18 cellular contexts compared by ENCODE assay signal in genomic region chr15:49817100-49817499, GRCh38.
"Had no signal": no experiment of that assay in that cellular context is flagged by ENCODE, and none has a peak within 500 bp of the region (broad histone marks: within the 10 kb centered on the region; RNA-seq: fewer than 3 reads in every experiment).

No MANE protein-coding gene starts in this region.

- DNase-seq: activated B cell treated with CpG ODN at 0.5 μM for 24 hours; activated CD4-positive, alpha-beta memory T cell treated with anti-CD3 and anti-CD28 coated beads for 36 hours; activated CD4-positive, alpha-beta T cell treated with anti-CD3 and anti-CD28 coated beads for 4 hours; activated naive CD8-positive, alpha-beta T cell treated with anti-CD3 and anti-CD28 coated beads for 36 hours; amniotic stem cell; cerebellar nuclear complex; cortex of kidney; lower lobe of right lung; mesendoderm; mucosa of descending colon; stimulated activated CD4-positive, alpha-beta T cell treated with anti-CD3 and anti-CD28 coated beads, Interleukin-15, amount 100 ng/mL, for 24 hours; stimulated activated CD4-positive, alpha-beta T cell treated with anti-CD3 and anti-CD28 coated beads, Interleukin-2, amount 100 ng/mL, for 48 hours; stimulated activated naive CD4-positive, alpha-beta T cell treated with Interleukin-2 at 50 U/mL for 16 hours; SW 1271; T-helper 17 cell; thyroid gland; upper lobe of right lung had no signal

- H3K4me1 Mint-ChIP-seq: activated B cell treated with CpG ODN at 0.5 μM for 24 hours, T-helper 17 cell had no signal

- H3K27ac Mint-ChIP-seq: activated B cell treated with CpG ODN at 0.5 μM for 24 hours; activated CD4-positive, alpha-beta memory T cell treated with anti-CD3 and anti-CD28 coated beads for 36 hours; activated naive CD8-positive, alpha-beta T cell treated with anti-CD3 and anti-CD28 coated beads for 36 hours; T-helper 17 cell had no signal

- H3K4me3 Mint-ChIP-seq: activated B cell treated with CpG ODN at 0.5 μM for 24 hours; activated CD4-positive, alpha-beta memory T cell treated with anti-CD3 and anti-CD28 coated beads for 36 hours; activated naive CD8-positive, alpha-beta T cell treated with anti-CD3 and anti-CD28 coated beads for 36 hours; T-helper 17 cell had no signal

- H3K36me3 Mint-ChIP-seq: activated CD4-positive, alpha-beta memory T cell treated with anti-CD3 and anti-CD28 coated beads for 36 hours; activated naive CD8-positive, alpha-beta T cell treated with anti-CD3 and anti-CD28 coated beads for 36 hours had no signal

- ATAC-seq: lower lobe of right lung, mucosa of descending colon, sciatic nerve, T-helper 17 cell, upper lobe of right lung had no signal

- H3K9me3 Mint-ChIP-seq: activated CD4-positive, alpha-beta memory T cell treated with anti-CD3 and anti-CD28 coated beads for 36 hours; activated naive CD8-positive, alpha-beta T cell treated with anti-CD3 and anti-CD28 coated beads for 36 hours had no signal

- H3K27me3 Mint-ChIP-seq: activated B cell treated with CpG ODN at 0.5 μM for 24 hours had no signal
